In genomic region chr2:190119257-190119656, GRCh38 we compare ENCODE assay signal across 10 cellular contexts. TPM values are rescaled to one million over a fixed set of nuclear protein-coding genes. Genes with fewer than 3 reads are reported as not detected.
DNase-seq lines count a peak whose midpoint lies in the region; ATAC-seq and FAIRE-seq lines count a peak whose summit lies in the region.
"Had no signal": no experiment of that assay in that cellular context is flagged by ENCODE, and none has a peak within 500 bp of the region (broad histone marks: within the 10 kb centered on the region; RNA-seq: fewer than 3 reads in every experiment).

No MANE protein-coding gene starts in this region.

- no peaks in the 10 kb centered on the region for H3K9me3 ChIP-seq in neuronal stem cell (replicated peaks in 1 of 2; ENCODE audit: control insufficient read depth in 2 of 2, insufficient read depth in 1 of 2, low read depth in 1 of 2, low read length in 2 of 2)

- no peaks in the 10 kb centered on the region for H3K36me3 Mint-ChIP-seq in activated naive CD8-positive, alpha-beta T cell treated with anti-CD3 and anti-CD28 coated beads, Interleukin-2, amount 10 ng/mL, durations not matched to agents 7 days and 5 days

- no peak overlapping the region for H2BK5ac ChIP-seq in neuronal stem cell (ENCODE audit: low read length)

- peak in 41 of 76 experiments; percentile 2 to 72 (median 27) for DNase-seq in HUDEP-2 (lab: John Stamatoyannopoulos, UW; ENCODE audit: unreplicated experiment in 76 of 76)
- DNase-seq in activated naive CD8-positive, alpha-beta T cell treated with anti-CD3 and anti-CD28 coated beads, Interleukin-2, amount 10 ng/mL, durations not matched to agents 7 days and 5 days: peak; percentile 30
- peak in 30 of 51 donors; percentile 3 to 73 (median 28) for DNase-seq in hypothalamus (lab: John Stamatoyannopoulos, UW)
- DNase-seq in retina: peak; percentile 19
- no peak for DNase-seq in frontal cortex (ENCODE audit: low spot score in 2 of 2)
- DNase-seq in neuronal stem cell (ENCODE audit: low spot score): no peak
- DNase-seq: WERI-Rb-1 had no signal

- H2BK15ac ChIP-seq in neuronal stem cell (ENCODE audit: low read length): no peak overlapping the region

- H2AFZ ChIP-seq in neuronal stem cell (ENCODE audit: low read length): no peak overlapping the region

- no peak overlapping the region for H4K8ac ChIP-seq in neuronal stem cell (ENCODE audit: low read depth, low read length)

- H3K4ac ChIP-seq in neuronal stem cell (ENCODE audit: low read length): no peak overlapping the region

- H3K27ac ChIP-seq in neuronal stem cell (replicated peaks; ENCODE audit: low read length): no peak overlapping the region
- H3K27ac ChIP-seq: WERI-Rb-1 had no signal

- no peak overlapping the region for H3K14ac ChIP-seq in neuronal stem cell (ENCODE audit: low read length)

- H3K9ac ChIP-seq in neuronal stem cell (ENCODE audit: low read depth, low read length, poor library complexity): no peak overlapping the region

- WGBS in neuronal stem cell (ENCODE audit: extremely low coverage in 2 of 2, insufficient read length in 2 of 2, insufficient replicate concordance in 1 of 2), 2 donors: no CpG with 5 or more reads among the region's 14 CpGs

- H3K18ac ChIP-seq in neuronal stem cell (ENCODE audit: low read length): no peak overlapping the region

- H3K23ac ChIP-seq in neuronal stem cell (ENCODE audit: low read depth, low read length, poor library complexity): no peak overlapping the region

- no peak overlapping the region for H4K91ac ChIP-seq in neuronal stem cell (ENCODE audit: low read depth, low read length, poor library complexity)

- POLR2A ChIA-PET in activated naive CD8-positive, alpha-beta T cell treated with anti-CD3 and anti-CD28 coated beads, Interleukin-2, amount 10 ng/mL, durations not matched to agents 7 days and 5 days (lab: Charles Lee): no interaction called here

- FAIRE-seq in frontal cortex (lab: Jason Lieb, UNC): no peak

- no peaks in the 10 kb centered on the region for H3K27me3 Mint-ChIP-seq in activated naive CD8-positive, alpha-beta T cell treated with anti-CD3 and anti-CD28 coated beads, Interleukin-2, amount 10 ng/mL, durations not matched to agents 7 days and 5 days

- peaks cover 0 to 3% of the 10 kb centered on the region in 2 donors for H3K4me1 ChIP-seq in neuronal stem cell (ENCODE audit: control insufficient read depth in 2 of 2, insufficient read depth in 1 of 2, low read depth in 1 of 2, low read length in 2 of 2)

- peaks cover 5% of the 10 kb centered on the region for H3K4me1 Mint-ChIP-seq in activated naive CD8-positive, alpha-beta T cell treated with anti-CD3 and anti-CD28 coated beads, Interleukin-2, amount 10 ng/mL, durations not matched to agents 7 days and 5 days

- no peak overlapping the region for H2AK5ac ChIP-seq in neuronal stem cell (ENCODE audit: low read depth, low read length)

- peak; percentile 89 for ATAC-seq in activated naive CD8-positive, alpha-beta T cell treated with anti-CD3 and anti-CD28 coated beads, Interleukin-2, amount 10 ng/mL, durations not matched to agents 7 days and 5 days (ENCODE audit: low read depth)
- ATAC-seq in GM18858 (IDR thresholded peaks at IDR 0.05; ENCODE audit: unreplicated experiment) (no peak), GM19324 (IDR thresholded peaks at IDR 0.05; ENCODE audit: low FRiP score, unreplicated experiment) (no peak)

- H3K36me3 ChIP-seq in neuronal stem cell (replicated peaks in 1 of 2; ENCODE audit: control insufficient read depth in 2 of 2, insufficient read depth in 2 of 2, low read length in 2 of 2): no peaks in the 10 kb centered on the region
- H3K36me3 ChIP-seq: WERI-Rb-1 had no signal

- no peaks in the 10 kb centered on the region for H3K9me3 Mint-ChIP-seq in activated naive CD8-positive, alpha-beta T cell treated with anti-CD3 and anti-CD28 coated beads, Interleukin-2, amount 10 ng/mL, durations not matched to agents 7 days and 5 days

- no peak overlapping the region for H3K4me2 ChIP-seq in neuronal stem cell (ENCODE audit: insufficient read depth, low read length, poor library complexity, severe bottlenecking)

- H3K27ac Mint-ChIP-seq in activated naive CD8-positive, alpha-beta T cell treated with anti-CD3 and anti-CD28 coated beads, Interleukin-2, amount 10 ng/mL, durations not matched to agents 7 days and 5 days: peak overlapping the region; percentile 69

- no peak overlapping the region for H2BK120ac ChIP-seq in neuronal stem cell (ENCODE audit: low read depth, low read length)

- peak overlapping the region in 1 of 2 donors; percentile 75 for H3K4me3 ChIP-seq in neuronal stem cell (ENCODE audit: low read length in 2 of 2)
- H3K4me3 ChIP-seq: lung had no signal

- no peaks in the 10 kb centered on the region for H3K79me1 ChIP-seq in neuronal stem cell (ENCODE audit: low read depth, low read length)

- H3K4me3 Mint-ChIP-seq in activated naive CD8-positive, alpha-beta T cell treated with anti-CD3 and anti-CD28 coated beads, Interleukin-2, amount 10 ng/mL, durations not matched to agents 7 days and 5 days: peak overlapping the region; percentile 50

- H2BK12ac ChIP-seq in neuronal stem cell (ENCODE audit: low read length): no peak overlapping the region

- no peaks in the 10 kb centered on the region for H3K27me3 ChIP-seq in neuronal stem cell (ENCODE audit: control insufficient read depth in 3 of 3, insufficient read depth in 3 of 3, low read depth in 1 of 3, low read length in 3 of 3)

RNA-seq across cellular contexts. Expression of gene MSTN, which starts 56.7 kb away (rescaled TPM):
- not detected for total RNA-seq in activated naive CD8-positive, alpha-beta T cell treated with anti-CD3 and anti-CD28 coated beads, Interleukin-2, amount 10 ng/mL, durations not matched to agents 7 days and 5 days
- 0.82 TPM for total RNA-seq in frontal cortex
- polyA plus RNA-seq in neuronal stem cell (2013, experiment 1 of 2): 0.07 TPM
- 0.08 TPM for polyA plus RNA-seq in neuronal stem cell (2013, experiment 2 of 2)

Comparison
In these comparisons a context has a peak if more than half of its experiments do, and no peak if none do; other contexts are left out.
1. DNase-seq: peak in HUDEP-2 (41 of 76), activated naive CD8-positive, alpha-beta T cell treated with anti-CD3 and anti-CD28 coated beads, Interleukin-2, amount 10 ng/mL, durations not matched to agents 7 days and 5 days (single experiment), hypothalamus (30 of 51) and retina (single experiment); none in frontal cortex (0 of 2) and neuronal stem cell (single experiment).